18 cellular contexts compared by ENCODE assay signal in the genomic region with DNA sequence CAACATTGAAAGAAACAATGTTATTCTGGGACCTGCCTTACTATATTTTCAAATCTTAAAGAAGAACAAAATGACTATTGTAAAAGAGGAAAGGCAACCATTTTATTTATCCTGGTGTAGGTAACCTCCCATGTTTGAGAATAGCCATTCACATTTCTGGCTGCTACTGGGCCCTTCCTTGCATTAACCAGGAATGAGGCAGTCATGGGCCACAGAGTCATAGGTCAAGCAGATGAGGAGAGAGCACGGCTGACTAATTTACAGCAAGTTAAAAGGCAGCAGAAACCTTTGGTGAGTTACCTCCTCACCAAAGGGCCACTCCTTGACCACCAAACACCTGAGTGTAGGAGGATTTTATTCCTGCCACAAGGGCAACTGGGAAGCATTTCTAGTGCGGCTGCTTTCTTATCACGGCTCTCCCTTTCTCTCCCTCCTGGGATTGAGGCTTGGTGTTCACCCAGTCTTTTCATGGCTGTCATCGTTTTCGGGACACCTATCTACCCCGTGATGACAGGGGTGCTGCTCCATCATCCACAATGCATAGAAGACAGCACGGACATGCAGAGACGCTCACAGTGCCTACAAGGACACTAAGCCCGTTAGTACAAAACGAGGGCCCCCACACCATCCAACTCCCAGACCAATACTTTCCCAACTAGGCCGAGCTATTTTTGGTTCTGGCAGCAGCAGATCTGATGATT. TPM values are rescaled to one million over a fixed set of nuclear protein-coding genes. Genes with fewer than 3 reads are reported as not detected.
"Had no signal": no experiment of that assay in that cellular context is flagged by ENCODE, and none has a peak within 500 bp of the region (broad histone marks: within the 10 kb centered on the region; RNA-seq: fewer than 3 reads in every experiment).

No MANE protein-coding gene starts in this region.

- H3K27me3 ChIP-seq: sigmoid colon, suprapubic skin had no signal

- H3K36me3 ChIP-seq: prostate gland, sigmoid colon, suprapubic skin, upper lobe of left lung had no signal

- DNase-seq: activated CD4-positive, alpha-beta T cell treated with anti-CD3 and anti-CD28 coated beads for 48 hours; activated CD8-positive, alpha-beta memory T cell treated with anti-CD3 and anti-CD28 coated beads for 24 hours; activated naive CD4-positive, alpha-beta T cell treated with anti-CD3 and anti-CD28 coated beads for 36 hours; dermis blood vessel endothelial cell; hippocampal formation; mucosa of descending colon; natural killer cell; occipital lobe; sigmoid colon; stimulated activated CD4-positive, alpha-beta T cell treated with anti-CD3 and anti-CD28 coated beads, Interleukin-2, amount 100 ng/mL, for 24 hours; stimulated activated naive CD4-positive, alpha-beta T cell; T-helper 1 cell; upper lobe of left lung had no signal

- H3K4me3 ChIP-seq: mucosa of descending colon, prostate gland, sigmoid colon, suprapubic skin, upper lobe of left lung had no signal

- ATAC-seq: activated T-helper 17 cell treated with anti-CD3 and anti-CD28 coated beads, Interleukin-2, amount 50 U/mL, for 72 hours; mucosa of descending colon; natural killer cell; WTC11 had no signal

- H3K9me3 ChIP-seq: mucosa of descending colon, prostate gland, sigmoid colon, suprapubic skin, upper lobe of left lung had no signal

- H3K27ac ChIP-seq: prostate gland, sigmoid colon, suprapubic skin, upper lobe of left lung had no signal

- H3K9me3 Mint-ChIP-seq: activated naive CD4-positive, alpha-beta T cell treated with anti-CD3 and anti-CD28 coated beads for 36 hours; activated T-helper 17 cell treated with anti-CD3 and anti-CD28 coated beads, Interleukin-2, amount 50 U/mL, for 72 hours; central memory CD8-positive, alpha-beta T cell; natural killer cell; WTC11 had no signal

- H3K4me1 ChIP-seq: prostate gland had no signal

- H3K27ac Mint-ChIP-seq: activated naive CD4-positive, alpha-beta T cell treated with anti-CD3 and anti-CD28 coated beads for 36 hours; activated T-helper 17 cell treated with anti-CD3 and anti-CD28 coated beads, Interleukin-2, amount 50 U/mL, for 72 hours; natural killer cell; WTC11 had no signal

- H3K36me3 Mint-ChIP-seq: natural killer cell, WTC11 had no signal

- H3K4me3 Mint-ChIP-seq: activated naive CD4-positive, alpha-beta T cell treated with anti-CD3 and anti-CD28 coated beads for 36 hours; activated T-helper 17 cell treated with anti-CD3 and anti-CD28 coated beads, Interleukin-2, amount 50 U/mL, for 72 hours; central memory CD8-positive, alpha-beta T cell; natural killer cell; WTC11 had no signal

RNA-seq across cellular contexts. Expression of a gene that starts 4.4 kb away (rescaled TPM):
- total RNA-seq: activated naive CD4-positive, alpha-beta T cell treated with anti-CD3 and anti-CD28 coated beads for 36 hours; activated T-helper 17 cell treated with anti-CD3 and anti-CD28 coated beads, Interleukin-2, amount 50 U/mL, for 72 hours; natural killer cell had no signal
